8 cellular contexts compared by ENCODE assay signal in genomic region chr9:130682490-130683121, GRCh38. TPM values are rescaled to one million over a fixed set of nuclear protein-coding genes. Genes with fewer than 3 reads are reported as not detected.
DNase-seq lines count a peak whose midpoint lies in the region; ATAC-seq, FAIRE-seq and TF ChIP-seq lines count a peak whose summit lies in the region.

No MANE protein-coding gene starts in this region.

- TF ChIP-seq CTCF in LNCaP clone FGC (IDR thresholded peaks at IDR 0.05; ENCODE audit: control insufficient read depth, extremely low read depth, insufficient read depth) (peak; percentile 83), RWPE1 (conservative IDR thresholded peaks at IDR 0.05; ENCODE audit: low read depth) (peak; percentile 96), omental fat pad (IDR thresholded peaks at IDR 0.05) (no peak), upper lobe of right lung (IDR thresholded peaks at IDR 0.05) (peak; percentile 84)

- ATAC-seq in omental fat pad (ENCODE audit: low FRiP score) (peak; percentile 40), upper lobe of right lung (peak; percentile 87), HG03342 (IDR thresholded peaks at IDR 0.05; ENCODE audit: unreplicated experiment) (no peak)

- no peaks in the 10 kb centered on the region for H3K36me3 ChIP-seq in upper lobe of right lung

- H3K4me3 ChIP-seq in LNCaP clone FGC (ENCODE audit: low read depth, low read length) (peak overlapping the region; percentile 59), upper lobe of right lung (peak overlapping the region; percentile 58)

- H3K27ac ChIP-seq in RWPE1, result peak overlapping the region; percentile 64
- no peak overlapping the region for H3K27ac ChIP-seq in upper lobe of right lung

- peaks cover 11% of the 10 kb centered on the region for H3K4me1 ChIP-seq in upper lobe of right lung

- DNase-seq in DMS53 (lab: John Stamatoyannopoulos, UW) (peak; percentile 95), LNCaP clone FGC (ENCODE audit: low read depth) (peak; percentile 73), RWPE1 (ENCODE audit: low spot score) (peak; percentile 96), frontal cortex (ENCODE audit: low spot score in 2 of 2) (peak; percentile 84 to 89), omental fat pad (ENCODE audit: low spot score) (peak; percentile 38), upper lobe of right lung (peak; percentile 90)
- DNase-seq in activated naive CD4-positive, alpha-beta T cell treated with Interleukin-2 at 50 U/mL for 16 hours, result peak; percentile 66

- CTCF ChIA-PET in RWPE1 (lab: Yijun Ruan, JAX), result interaction anchor here (0.5 to 3.8 kb wide), 24 partner anchors 17 to 696 kb away, joined by 3 to 89 read pairs (median 4); partner anchors contain the start of gene PRDM12

- peak; percentile 75 for FAIRE-seq in frontal cortex (lab: Jason Lieb, UNC)

- POLR2A ChIA-PET in RWPE1 (lab: Yijun Ruan, JAX; ENCODE audit: low non-redundant PET), result interaction anchor here (0.7 kb wide), 1 partner anchor 59 kb away, joined by 6 read pairs; no protein-coding TSS in a partner anchor

- H3K27me3 ChIP-seq in upper lobe of right lung, result peaks cover 6% of the 10 kb centered on the region

- intact Hi-C loops in upper lobe of right lung (cut with DNase I), result loop anchor here (5.0 kb wide), 1 partner anchor 220 kb away; no protein-coding TSS in a partner anchor

- no peaks in the 10 kb centered on the region for H3K9me3 ChIP-seq in upper lobe of right lung

RNA-seq across cellular contexts. Expression of gene EXOSC2, which starts 11.0 kb away (rescaled TPM):
- total RNA-seq in frontal cortex (48.5 TPM), omental fat pad (10 to 100 TPM; 16.9 to 46.6 (median 22.6) TPM), upper lobe of right lung (23.0 TPM)

RNA-seq across cellular contexts. Expression of gene PRDM12, which starts 18.2 kb away (rescaled TPM):
- total RNA-seq in frontal cortex, result 0.41 TPM
- not detected for total RNA-seq in omental fat pad
- not detected for total RNA-seq in upper lobe of right lung

Comparison
In these comparisons a context has a peak if more than half of its experiments do, and no peak if none do; other contexts are left out.
1. DNase-seq: peak in every context shown above with its lines; median percentile 96 in RWPE1; 95 in DMS53; 90 in upper lobe of right lung; 86 in frontal cortex; 73 in LNCaP clone FGC; 66 in activated naive CD4-positive, alpha-beta T cell treated with Interleukin-2 at 50 U/mL for 16 hours; 38 in omental fat pad.
2. CTCF ChIP-seq: peak in LNCaP clone FGC (single experiment), RWPE1 (single experiment) and upper lobe of right lung (single experiment); none in omental fat pad (0 of 3).